In genomic region chr7:131867461-131867860, GRCh38 we compare ENCODE assay signal across 39 cellular contexts.
"Had no signal": no experiment of that assay in that cellular context is flagged by ENCODE, and none has a peak within 500 bp of the region (broad histone marks: within the 10 kb centered on the region; RNA-seq: fewer than 3 reads in every experiment).

No MANE protein-coding gene starts in this region.

- H3K36me3 ChIP-seq: adrenal gland, ascending aorta, brain microvascular endothelial cell, breast epithelium, cardiac muscle cell had no signal

- H3K9me3 ChIP-seq: adrenal gland, ascending aorta, body of pancreas, breast epithelium had no signal

- FAIRE-seq: astrocyte had no signal

- H3K36me3 Mint-ChIP-seq: activated naive CD4-positive, alpha-beta T cell treated with anti-CD3 and anti-CD28 coated beads, Interleukin-2, amount 10 ng/mL, durations not matched to agents 7 days and 5 days; activated naive CD4-positive, alpha-beta T cell treated with anti-CD3 and anti-CD28 coated beads, Interleukin-2, amount 50 U/mL, for 24 hours; activated naive CD4-positive, alpha-beta T cell treated with anti-CD3 and anti-CD28 coated beads, Interleukin-2, amount 50 U/mL, for 72 hours; activated naive CD8-positive, alpha-beta T cell; activated naive CD8-positive, alpha-beta T cell treated with anti-CD3 and anti-CD28 coated beads for 36 hours; activated naive CD8-positive, alpha-beta T cell treated with anti-CD3 and anti-CD28 coated beads, Interleukin-2, amount 10 ng/mL, durations not matched to agents 7 days and 5 days; brain had no signal

- H3K4me3 ChIP-seq: adrenal gland, ascending aorta, body of pancreas, breast epithelium, cardiac muscle cell had no signal

- DNase-seq: activated effector memory CD4-positive, alpha-beta T cell treated with anti-CD3 and anti-CD28 coated beads, Interleukin-2, amount 50 U/mL, for 16 hours; activated effector memory CD4-positive, alpha-beta T cell treated with Interleukin-2 at 50 U/mL for 16 hours; activated gamma-delta T cell; activated gamma-delta T cell treated with Interleukin-2 at 50 U/mL for 16 hours; activated naive CD4-positive, alpha-beta T cell; activated naive CD4-positive, alpha-beta T cell treated with anti-CD3 and anti-CD28 coated beads for 36 hours; activated naive CD4-positive, alpha-beta T cell treated with anti-CD3 and anti-CD28 coated beads, Interleukin-2, amount 10 ng/mL, durations not matched to agents 7 days and 5 days; activated naive CD4-positive, alpha-beta T cell treated with anti-CD3 and anti-CD28 coated beads, Interleukin-2, amount 50 U/mL, for 16 hours; activated naive CD4-positive, alpha-beta T cell treated with Interleukin-2 at 50 U/mL for 16 hours; activated naive CD8-positive, alpha-beta T cell treated with anti-CD3 and anti-CD28 coated beads for 36 hours; activated naive CD8-positive, alpha-beta T cell treated with anti-CD3 and anti-CD28 coated beads, Interleukin-2, amount 10 ng/mL, durations not matched to agents 7 days and 5 days; activated naive CD8-positive, alpha-beta T cell treated with anti-CD3 and anti-CD28 coated beads, Interleukin-2, amount 50 U/mL, for 24 hours; activated T-cell treated with anti-CD3 and anti-CD28 coated beads, Interleukin-2, amount 50 U/mL, for 1 hour; activated T-cell treated with anti-CD3 and anti-CD28 coated beads, Interleukin-2, amount 50 U/mL, for 24 hours; activated T-cell treated with anti-CD3 and anti-CD28 coated beads, Interleukin-2, amount 50 U/mL, for 4 hours; activated T-cell treated with anti-CD3 and anti-CD28 coated beads, Interleukin-2, amount 50 U/mL, for 48 hours; activated T-cell treated with anti-CD3 and anti-CD28 coated beads, Interleukin-2, amount 50 U/mL, for 72 hours; adrenal gland; amniotic stem cell; amygdala; anterior cingulate cortex; aorta; body of pancreas; brain microvascular endothelial cell; caudate nucleus; central memory CD4-positive, alpha-beta T cell; cerebellar nuclear complex had no signal

- H3K4me1 ChIP-seq: adrenal gland, ascending aorta, breast epithelium had no signal

- H3K4me3 Mint-ChIP-seq: activated naive CD4-positive, alpha-beta T cell treated with anti-CD3 and anti-CD28 coated beads for 36 hours; activated naive CD4-positive, alpha-beta T cell treated with anti-CD3 and anti-CD28 coated beads, Interleukin-2, amount 10 ng/mL, durations not matched to agents 7 days and 5 days; activated naive CD4-positive, alpha-beta T cell treated with anti-CD3 and anti-CD28 coated beads, Interleukin-2, amount 50 U/mL, for 24 hours; activated naive CD8-positive, alpha-beta T cell; activated naive CD8-positive, alpha-beta T cell treated with anti-CD3 and anti-CD28 coated beads for 36 hours; activated naive CD8-positive, alpha-beta T cell treated with anti-CD3 and anti-CD28 coated beads, Interleukin-2, amount 10 ng/mL, durations not matched to agents 7 days and 5 days; activated naive CD8-positive, alpha-beta T cell treated with anti-CD3 and anti-CD28 coated beads, Interleukin-2, amount 50 U/mL, for 24 hours; activated T-cell treated with anti-CD3 and anti-CD28 coated beads, Interleukin-2, amount 50 U/mL, for 24 hours; activated T-cell treated with anti-CD3 and anti-CD28 coated beads, Interleukin-2, amount 50 U/mL, for 4 hours; activated T-cell treated with anti-CD3 and anti-CD28 coated beads, Interleukin-2, amount 50 U/mL, for 72 hours; activated T-helper 1 cell treated with anti-CD3 and anti-CD28 coated beads, Interleukin-12 subunit alpha, Interleukin-12 subunit beta, Interleukin-2, Interleukin-4 antibody, amounts not matched to agents 30 ng/mL and 10 ng/mL and 1 ng/mL, durations not matched to agents 14 hours and 24 hours and 36 hours; activated T-helper 17 cell treated with anti-CD3 and anti-CD28 coated beads, Interleukin-2, amount 50 U/mL, for 72 hours; brain; central memory CD8-positive, alpha-beta T cell had no signal

- H3K27ac Mint-ChIP-seq: activated naive CD4-positive, alpha-beta T cell treated with anti-CD3 and anti-CD28 coated beads for 36 hours; activated naive CD4-positive, alpha-beta T cell treated with anti-CD3 and anti-CD28 coated beads, Interleukin-2, amount 10 ng/mL, durations not matched to agents 7 days and 5 days; activated naive CD4-positive, alpha-beta T cell treated with anti-CD3 and anti-CD28 coated beads, Interleukin-2, amount 50 U/mL, for 24 hours; activated naive CD4-positive, alpha-beta T cell treated with anti-CD3 and anti-CD28 coated beads, Interleukin-2, amount 50 U/mL, for 72 hours; activated naive CD8-positive, alpha-beta T cell; activated naive CD8-positive, alpha-beta T cell treated with anti-CD3 and anti-CD28 coated beads for 36 hours; activated naive CD8-positive, alpha-beta T cell treated with anti-CD3 and anti-CD28 coated beads, Interleukin-2, amount 10 ng/mL, durations not matched to agents 7 days and 5 days; activated naive CD8-positive, alpha-beta T cell treated with anti-CD3 and anti-CD28 coated beads, Interleukin-2, amount 50 U/mL, for 24 hours; activated T-cell treated with anti-CD3 and anti-CD28 coated beads, Interleukin-2, amount 50 U/mL, for 24 hours; activated T-cell treated with anti-CD3 and anti-CD28 coated beads, Interleukin-2, amount 50 U/mL, for 72 hours; activated T-helper 1 cell treated with anti-CD3 and anti-CD28 coated beads, Interleukin-12 subunit alpha, Interleukin-12 subunit beta, Interleukin-2, Interleukin-4 antibody, amounts not matched to agents 30 ng/mL and 10 ng/mL and 1 ng/mL, durations not matched to agents 14 hours and 24 hours and 36 hours; activated T-helper 17 cell treated with anti-CD3 and anti-CD28 coated beads, Interleukin-2, amount 50 U/mL, for 72 hours; activated T-helper 2 cell treated with anti-CD3 and anti-CD28 coated beads, Interferon-gamma antibody, Interleukin-2, Interleukin-4, amounts not matched to agents 10 μg/mL and 5 μg/mL and 100 μg/mL, durations not matched to agents 14 hours and 24 hours and 36 hours; brain had no signal

- H3K4me1 Mint-ChIP-seq: activated naive CD4-positive, alpha-beta T cell treated with anti-CD3 and anti-CD28 coated beads, Interleukin-2, amount 10 ng/mL, durations not matched to agents 7 days and 5 days; activated naive CD4-positive, alpha-beta T cell treated with anti-CD3 and anti-CD28 coated beads, Interleukin-2, amount 50 U/mL, for 24 hours; activated naive CD8-positive, alpha-beta T cell treated with anti-CD3 and anti-CD28 coated beads for 36 hours; activated naive CD8-positive, alpha-beta T cell treated with anti-CD3 and anti-CD28 coated beads, Interleukin-2, amount 10 ng/mL, durations not matched to agents 7 days and 5 days; activated naive CD8-positive, alpha-beta T cell treated with anti-CD3 and anti-CD28 coated beads, Interleukin-2, amount 50 U/mL, for 24 hours; activated T-helper 17 cell treated with anti-CD3 and anti-CD28 coated beads, Interleukin-2, amount 50 U/mL, for 72 hours; central memory CD8-positive, alpha-beta T cell had no signal

- ATAC-seq: activated naive CD4-positive, alpha-beta T cell treated with anti-CD3 and anti-CD28 coated beads, Interleukin-2, amount 50 U/mL, for 72 hours; activated naive CD8-positive, alpha-beta T cell treated with anti-CD3 and anti-CD28 coated beads, Interleukin-2, amount 50 U/mL, for 24 hours; activated T-cell treated with anti-CD3 and anti-CD28 coated beads, Interleukin-2, amount 50 U/mL, for 4 hours; activated T-cell treated with anti-CD3 and anti-CD28 coated beads, Interleukin-2, amount 50 U/mL, for 72 hours; activated T-helper 17 cell treated with anti-CD3 and anti-CD28 coated beads, Interleukin-2, amount 50 U/mL, for 72 hours; body of pancreas had no signal

- H3K9me3 Mint-ChIP-seq: activated naive CD4-positive, alpha-beta T cell treated with anti-CD3 and anti-CD28 coated beads for 36 hours; activated naive CD4-positive, alpha-beta T cell treated with anti-CD3 and anti-CD28 coated beads, Interleukin-2, amount 10 ng/mL, durations not matched to agents 7 days and 5 days; activated naive CD4-positive, alpha-beta T cell treated with anti-CD3 and anti-CD28 coated beads, Interleukin-2, amount 50 U/mL, for 24 hours; activated naive CD8-positive, alpha-beta T cell treated with anti-CD3 and anti-CD28 coated beads for 36 hours; activated naive CD8-positive, alpha-beta T cell treated with anti-CD3 and anti-CD28 coated beads, Interleukin-2, amount 10 ng/mL, durations not matched to agents 7 days and 5 days; activated naive CD8-positive, alpha-beta T cell treated with anti-CD3 and anti-CD28 coated beads, Interleukin-2, amount 50 U/mL, for 24 hours; activated T-cell treated with anti-CD3 and anti-CD28 coated beads, Interleukin-2, amount 50 U/mL, for 24 hours; activated T-cell treated with anti-CD3 and anti-CD28 coated beads, Interleukin-2, amount 50 U/mL, for 4 hours; activated T-cell treated with anti-CD3 and anti-CD28 coated beads, Interleukin-2, amount 50 U/mL, for 72 hours; activated T-helper 1 cell treated with anti-CD3 and anti-CD28 coated beads, Interleukin-12 subunit alpha, Interleukin-12 subunit beta, Interleukin-2, Interleukin-4 antibody, amounts not matched to agents 30 ng/mL and 10 ng/mL and 1 ng/mL, durations not matched to agents 14 hours and 24 hours and 36 hours; activated T-helper 17 cell treated with anti-CD3 and anti-CD28 coated beads, Interleukin-2, amount 50 U/mL, for 72 hours; activated T-helper 2 cell treated with anti-CD3 and anti-CD28 coated beads, Interferon-gamma antibody, Interleukin-2, Interleukin-4, amounts not matched to agents 10 μg/mL and 5 μg/mL and 100 μg/mL, durations not matched to agents 14 hours and 24 hours and 36 hours; central memory CD8-positive, alpha-beta T cell had no signal

- H3K27me3 ChIP-seq: adrenal gland, ascending aorta, body of pancreas, brain microvascular endothelial cell, breast epithelium, cardiac muscle cell had no signal

- H3K27ac ChIP-seq: adrenal gland, ascending aorta, body of pancreas, brain microvascular endothelial cell, breast epithelium, cardiac muscle cell had no signal
